In the genomic region with DNA sequence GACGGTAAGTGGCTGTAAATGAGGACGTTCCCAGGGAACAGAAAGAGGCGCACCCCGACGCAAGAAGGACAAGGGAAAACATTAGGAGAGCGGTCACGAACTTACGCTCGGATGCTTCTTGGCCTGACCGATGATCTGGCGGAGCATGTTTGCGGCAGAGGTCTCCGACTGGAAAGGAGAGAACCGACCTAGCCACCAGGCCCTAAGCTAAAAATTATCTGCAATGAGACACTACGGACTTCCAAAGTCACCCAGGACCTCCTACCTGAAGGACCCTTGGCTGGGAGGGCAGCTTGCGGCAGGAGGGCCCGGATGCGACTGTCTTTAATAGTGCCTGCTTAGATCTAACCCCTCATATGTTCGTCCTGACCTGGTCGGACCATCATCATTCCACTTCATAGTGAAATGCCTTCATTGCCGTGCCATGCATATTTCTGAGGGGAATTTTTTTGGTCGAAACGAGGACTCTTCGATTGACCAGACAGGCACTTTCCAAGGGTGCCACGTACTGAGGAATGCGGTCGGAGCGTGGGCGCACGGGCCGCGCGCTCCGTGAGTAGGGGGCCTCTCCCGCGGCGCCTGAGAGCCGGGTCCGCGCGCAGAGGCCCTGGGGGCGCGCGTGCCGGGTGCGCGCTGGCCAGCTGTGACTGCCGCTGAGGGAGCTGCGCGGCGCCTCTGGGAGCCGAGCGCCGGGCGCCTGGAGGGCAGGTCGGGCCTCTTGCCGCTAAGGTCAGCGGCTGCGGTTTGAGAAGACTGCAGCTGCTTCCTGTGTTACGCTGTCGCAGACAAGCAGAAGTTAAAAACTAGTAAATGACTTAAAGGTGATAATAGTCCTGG, we compare ENCODE assay signal across 1 cellular context.
TF ChIP-seq lines count a peak whose summit lies in the region.

No MANE protein-coding gene starts in this region.

TF ChIP-seq in K562, 482 proteins besides CTCF, POLR2A, EP300 and RAD21 (continued from another document and continues in another):
- TF ChIP-seq ZNF232 (CRISPR knock-in tag; IDR thresholded peaks at IDR 0.05) (peak; percentile 49; the same call in 1 of the 2 replicates), GTF2E2 (tag; IDR thresholded peaks at IDR 0.05) (peak; percentile 84; the same call in 1 of the 2 replicates), RBFOX2 (IDR thresholded peaks at IDR 0.05; ENCODE audit: low read depth, low read length) (peak; percentile 92), CBX2 (IDR thresholded peaks at IDR 0.05; ENCODE audit: insufficient read depth, low read length, poor library complexity, severe bottlenecking) (no peak), ILF3 (IDR thresholded peaks at IDR 0.05; ENCODE audit: borderline replicate concordance) (0 out of 2 replicates have a peak, but pooled peaks have one; percentile 49), ZBED1 (IDR thresholded peaks at IDR 0.05) (peak; percentile 53; the same call in 1 of the 2 replicates), EP400 (IDR thresholded peaks at IDR 0.05) (peak; percentile 91), NCOR1 (IDR thresholded peaks at IDR 0.05) (peak; percentile 76), ZNF644 (tag; IDR thresholded peaks at IDR 0.05; ENCODE audit: low read depth) (peak; percentile 93; the same call in 1 of the 2 replicates), MBD2 (IDR thresholded peaks at IDR 0.05; ENCODE audit: borderline replicate concordance, low read depth) (peak; percentile 60), POLR3G (IDR thresholded peaks at IDR 0.05; ENCODE audit: extremely low read depth, insufficient read length, insufficient replicate concordance) (no peak), SRSF1 (IDR thresholded peaks at IDR 0.05; ENCODE audit: low read depth, low read length) (no peak), ZNF717 (CRISPR knock-in tag; IDR thresholded peaks at IDR 0.05) (no peak), ILK (tag; IDR thresholded peaks at IDR 0.05; ENCODE audit: borderline replicate concordance, low read depth) (no peak)
- TF ChIP-seq, protein P1, sequence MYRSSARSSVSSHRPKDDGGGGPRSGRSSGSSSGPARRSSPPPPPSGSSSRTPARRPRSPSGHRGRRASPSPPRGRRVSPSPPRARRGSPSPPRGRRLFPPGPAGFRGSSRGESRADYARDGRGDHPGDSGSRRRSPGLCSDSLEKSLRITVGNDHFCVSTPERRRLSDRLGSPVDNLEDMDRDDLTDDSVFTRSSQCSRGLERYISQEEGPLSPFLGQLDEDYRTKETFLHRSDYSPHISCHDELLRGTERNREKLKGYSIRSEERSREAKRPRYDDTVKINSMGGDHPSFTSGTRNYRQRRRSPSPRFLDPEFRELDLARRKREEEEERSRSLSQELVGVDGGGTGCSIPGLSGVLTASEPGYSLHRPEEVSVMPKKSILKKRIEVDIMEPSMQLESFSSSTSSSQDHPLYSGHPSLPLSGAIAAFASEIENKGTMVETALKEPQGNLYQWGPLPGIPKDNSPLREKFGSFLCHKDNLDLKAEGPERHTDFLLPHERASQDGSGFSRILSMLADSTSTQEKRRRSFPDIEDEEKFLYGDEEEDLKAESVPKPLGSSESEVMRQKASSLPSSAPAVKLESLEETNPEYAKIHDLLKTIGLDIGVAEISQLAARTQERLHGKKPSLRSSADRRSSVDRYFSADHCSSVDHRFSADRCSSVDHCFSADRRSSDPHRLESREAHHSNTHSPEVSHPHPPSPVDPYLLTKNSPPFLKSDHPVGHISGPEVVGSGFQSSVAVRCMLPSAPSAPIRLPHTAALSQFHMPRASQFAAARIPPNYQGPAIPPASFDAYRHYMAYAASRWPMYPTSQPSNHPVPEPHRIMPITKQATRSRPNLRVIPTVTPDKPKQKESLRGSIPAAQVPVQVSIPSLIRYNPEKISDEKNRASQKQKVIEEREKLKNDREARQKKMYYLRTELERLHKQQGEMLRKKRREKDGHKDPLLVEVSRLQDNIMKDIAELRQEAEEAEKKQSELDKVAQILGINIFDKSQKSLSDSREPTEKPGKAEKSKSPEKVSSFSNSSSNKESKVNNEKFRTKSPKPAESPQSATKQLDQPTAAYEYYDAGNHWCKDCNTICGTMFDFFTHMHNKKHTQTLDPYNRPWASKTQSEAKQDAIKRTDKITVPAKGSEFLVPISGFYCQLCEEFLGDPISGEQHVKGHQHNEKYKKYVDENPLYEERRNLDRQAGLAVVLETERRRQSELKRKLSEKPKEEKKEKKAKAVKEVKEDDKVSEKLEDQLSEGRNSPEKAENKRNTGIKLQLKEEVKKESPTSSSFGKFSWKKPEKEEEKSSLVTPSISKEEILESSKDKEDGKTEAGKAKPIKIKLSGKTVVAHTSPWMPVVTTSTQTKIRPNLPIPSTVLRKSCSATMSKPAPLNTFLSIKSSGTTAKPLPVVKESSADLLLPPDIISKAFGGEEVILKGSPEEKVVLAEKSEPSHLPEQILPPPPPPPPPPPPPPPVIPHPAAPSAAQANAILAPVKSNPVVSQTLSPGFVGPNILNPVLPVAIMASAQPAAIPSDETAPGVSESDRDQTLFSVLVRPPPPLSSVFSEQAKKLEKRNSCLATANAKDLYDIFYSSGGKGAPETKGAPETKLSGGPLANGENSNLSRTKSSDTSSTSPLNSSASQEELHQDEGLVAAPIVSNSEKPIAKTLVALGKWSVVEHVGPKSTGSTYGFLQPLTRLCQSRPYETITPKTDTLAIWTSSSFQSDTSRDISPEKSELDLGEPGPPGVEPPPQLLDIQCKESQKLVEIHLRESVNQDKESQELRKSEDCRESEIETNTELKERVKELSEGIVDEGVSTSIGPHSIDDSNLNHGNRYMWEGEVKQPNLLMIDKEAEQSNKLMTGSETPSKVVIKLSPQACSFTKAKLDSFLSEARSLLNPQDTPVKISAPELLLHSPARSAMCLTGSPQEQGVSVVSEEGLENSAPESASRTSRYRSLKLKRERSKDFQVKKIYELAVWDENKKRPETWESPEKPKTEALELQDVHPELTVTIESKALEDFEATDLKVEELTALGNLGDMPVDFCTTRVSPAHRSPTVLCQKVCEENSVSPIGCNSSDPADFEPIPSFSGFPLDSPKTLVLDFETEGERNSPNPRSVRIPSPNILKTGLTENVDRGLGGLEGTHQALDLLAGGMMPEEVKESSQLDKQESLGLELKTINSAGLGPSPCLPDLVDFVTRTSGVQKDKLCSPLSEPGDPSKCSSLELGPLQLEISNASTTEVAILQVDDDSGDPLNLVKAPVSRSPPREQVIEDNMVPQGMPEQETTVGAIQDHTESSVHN (IDR thresholded peaks at IDR 0.05; ENCODE audit: borderline replicate concordance in 1 of 2, low read depth in 1 of 2), result 0 out of 4 replicates have a peak, but pooled peaks of 1 of the 2 experiments have one; percentile 24
- TF ChIP-seq, protein P2, sequence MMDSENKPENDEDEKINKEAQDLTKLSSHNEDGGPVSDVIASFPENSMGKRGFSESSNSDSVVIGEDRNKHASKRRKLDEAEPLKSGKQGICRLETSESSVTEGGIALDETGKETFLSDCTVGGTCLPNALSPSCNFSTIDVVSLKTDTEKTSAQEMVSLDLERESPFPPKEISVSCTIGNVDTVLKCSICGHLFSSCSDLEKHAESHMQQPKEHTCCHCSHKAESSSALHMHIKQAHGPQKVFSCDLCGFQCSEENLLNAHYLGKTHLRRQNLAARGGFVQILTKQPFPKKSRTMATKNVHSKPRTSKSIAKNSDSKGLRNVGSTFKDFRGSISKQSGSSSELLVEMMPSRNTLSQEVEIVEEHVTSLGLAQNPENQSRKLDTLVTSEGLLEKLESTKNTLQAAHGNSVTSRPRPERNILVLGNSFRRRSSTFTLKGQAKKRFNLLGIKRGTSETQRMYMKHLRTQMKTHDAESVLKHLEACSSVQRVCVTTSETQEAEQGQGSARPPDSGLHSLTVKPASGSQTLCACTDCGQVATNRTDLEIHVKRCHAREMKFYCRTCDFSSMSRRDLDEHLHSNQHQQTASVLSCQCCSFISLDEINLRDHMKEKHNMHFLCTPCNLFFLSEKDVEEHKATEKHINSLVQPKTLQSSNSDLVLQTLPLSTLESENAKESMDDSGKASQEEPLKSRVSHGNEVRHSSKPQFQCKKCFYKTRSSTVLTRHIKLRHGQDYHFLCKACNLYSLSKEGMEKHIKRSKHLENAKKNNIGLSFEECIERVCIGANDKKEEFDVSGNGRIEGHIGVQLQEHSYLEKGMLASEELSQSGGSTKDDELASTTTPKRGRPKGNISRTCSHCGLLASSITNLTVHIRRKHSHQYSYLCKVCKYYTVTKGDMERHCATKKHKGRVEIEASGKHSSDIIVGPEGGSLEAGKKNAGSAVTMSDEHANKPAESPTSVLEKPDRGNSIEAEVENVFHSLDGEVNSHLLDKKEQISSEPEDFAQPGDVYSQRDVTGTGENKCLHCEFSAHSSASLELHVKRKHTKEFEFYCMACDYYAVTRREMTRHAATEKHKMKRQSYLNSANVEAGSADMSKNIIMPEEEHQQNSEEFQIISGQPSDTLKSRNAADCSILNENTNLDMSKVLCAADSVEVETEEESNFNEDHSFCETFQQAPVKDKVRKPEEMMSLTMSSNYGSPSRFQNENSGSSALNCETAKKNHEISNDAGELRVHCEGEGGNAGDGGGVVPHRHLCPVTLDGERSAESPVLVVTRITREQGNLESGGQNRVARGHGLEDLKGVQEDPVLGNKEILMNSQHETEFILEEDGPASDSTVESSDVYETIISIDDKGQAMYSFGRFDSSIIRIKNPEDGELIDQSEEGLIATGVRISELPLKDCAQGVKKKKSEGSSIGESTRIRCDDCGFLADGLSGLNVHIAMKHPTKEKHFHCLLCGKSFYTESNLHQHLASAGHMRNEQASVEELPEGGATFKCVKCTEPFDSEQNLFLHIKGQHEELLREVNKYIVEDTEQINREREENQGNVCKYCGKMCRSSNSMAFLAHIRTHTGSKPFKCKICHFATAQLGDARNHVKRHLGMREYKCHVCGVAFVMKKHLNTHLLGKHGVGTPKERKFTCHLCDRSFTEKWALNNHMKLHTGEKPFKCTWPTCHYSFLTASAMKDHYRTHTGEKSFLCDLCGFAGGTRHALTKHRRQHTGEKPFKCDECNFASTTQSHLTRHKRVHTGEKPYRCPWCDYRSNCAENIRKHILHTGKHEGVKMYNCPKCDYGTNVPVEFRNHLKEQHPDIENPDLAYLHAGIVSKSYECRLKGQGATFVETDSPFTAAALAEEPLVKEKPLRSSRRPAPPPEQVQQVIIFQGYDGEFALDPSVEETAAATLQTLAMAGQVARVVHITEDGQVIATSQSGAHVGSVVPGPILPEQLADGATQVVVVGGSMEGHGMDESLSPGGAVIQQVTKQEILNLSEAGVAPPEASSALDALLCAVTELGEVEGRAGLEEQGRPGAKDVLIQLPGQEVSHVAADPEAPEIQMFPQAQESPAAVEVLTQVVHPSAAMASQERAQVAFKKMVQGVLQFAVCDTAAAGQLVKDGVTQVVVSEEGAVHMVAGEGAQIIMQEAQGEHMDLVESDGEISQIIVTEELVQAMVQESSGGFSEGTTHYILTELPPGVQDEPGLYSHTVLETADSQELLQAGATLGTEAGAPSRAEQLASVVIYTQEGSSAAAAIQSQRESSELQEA (IDR thresholded peaks at IDR 0.05; ENCODE audit: low read depth), result no peak
- TF ChIP-seq, protein P3, sequence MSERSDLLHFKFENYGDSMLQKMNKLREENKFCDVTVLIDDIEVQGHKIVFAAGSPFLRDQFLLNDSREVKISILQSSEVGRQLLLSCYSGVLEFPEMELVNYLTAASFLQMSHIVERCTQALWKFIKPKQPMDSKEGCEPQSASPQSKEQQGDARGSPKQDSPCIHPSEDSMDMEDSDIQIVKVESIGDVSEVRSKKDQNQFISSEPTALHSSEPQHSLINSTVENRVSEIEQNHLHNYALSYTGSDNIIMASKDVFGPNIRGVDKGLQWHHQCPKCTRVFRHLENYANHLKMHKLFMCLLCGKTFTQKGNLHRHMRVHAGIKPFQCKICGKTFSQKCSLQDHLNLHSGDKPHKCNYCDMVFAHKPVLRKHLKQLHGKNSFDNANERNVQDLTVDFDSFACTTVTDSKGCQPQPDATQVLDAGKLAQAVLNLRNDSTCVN (CRISPR knock-in tag; IDR thresholded peaks at IDR 0.05), result peak; percentile 75; the same call in 1 of the 2 replicates
- TF ChIP-seq, protein P4, sequence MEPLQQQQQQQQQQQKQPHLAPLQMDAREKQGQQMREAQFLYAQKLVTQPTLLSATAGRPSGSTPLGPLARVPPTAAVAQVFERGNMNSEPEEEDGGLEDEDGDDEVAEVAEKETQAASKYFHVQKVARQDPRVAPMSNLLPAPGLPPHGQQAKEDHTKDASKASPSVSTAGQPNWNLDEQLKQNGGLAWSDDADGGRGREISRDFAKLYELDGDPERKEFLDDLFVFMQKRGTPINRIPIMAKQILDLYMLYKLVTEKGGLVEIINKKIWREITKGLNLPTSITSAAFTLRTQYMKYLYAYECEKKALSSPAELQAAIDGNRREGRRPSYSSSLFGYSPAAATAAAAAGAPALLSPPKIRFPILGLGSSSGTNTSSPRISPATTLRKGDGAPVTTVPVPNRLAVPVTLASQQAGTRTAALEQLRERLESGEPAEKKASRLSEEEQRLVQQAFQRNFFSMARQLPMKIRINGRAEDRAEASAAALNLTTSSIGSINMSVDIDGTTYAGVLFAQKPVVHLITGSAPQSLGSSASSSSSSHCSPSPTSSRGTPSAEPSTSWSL (CRISPR knock-in tag; IDR thresholded peaks at IDR 0.05; ENCODE audit: borderline replicate concordance), result no peak
- TF ChIP-seq, protein P5, sequence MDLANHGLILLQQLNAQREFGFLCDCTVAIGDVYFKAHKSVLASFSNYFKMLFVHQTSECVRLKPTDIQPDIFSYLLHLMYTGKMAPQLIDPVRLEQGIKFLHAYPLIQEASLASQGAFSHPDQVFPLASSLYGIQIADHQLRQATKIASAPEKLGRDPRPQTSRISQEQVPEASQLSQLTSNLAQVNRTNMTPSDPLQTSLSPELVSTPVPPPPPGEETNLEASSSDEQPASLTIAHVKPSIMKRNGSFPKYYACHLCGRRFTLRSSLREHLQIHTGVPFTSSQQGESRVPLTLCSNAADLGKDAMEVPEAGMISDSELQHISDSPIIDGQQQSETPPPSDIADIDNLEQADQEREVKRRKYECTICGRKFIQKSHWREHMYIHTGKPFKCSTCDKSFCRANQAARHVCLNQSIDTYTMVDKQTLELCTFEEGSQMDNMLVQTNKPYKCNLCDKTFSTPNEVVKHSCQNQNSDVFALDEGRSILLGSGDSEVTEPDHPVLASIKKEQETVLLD (IDR thresholded peaks at IDR 0.05), result no peak
- TF ChIP-seq, protein P6, sequence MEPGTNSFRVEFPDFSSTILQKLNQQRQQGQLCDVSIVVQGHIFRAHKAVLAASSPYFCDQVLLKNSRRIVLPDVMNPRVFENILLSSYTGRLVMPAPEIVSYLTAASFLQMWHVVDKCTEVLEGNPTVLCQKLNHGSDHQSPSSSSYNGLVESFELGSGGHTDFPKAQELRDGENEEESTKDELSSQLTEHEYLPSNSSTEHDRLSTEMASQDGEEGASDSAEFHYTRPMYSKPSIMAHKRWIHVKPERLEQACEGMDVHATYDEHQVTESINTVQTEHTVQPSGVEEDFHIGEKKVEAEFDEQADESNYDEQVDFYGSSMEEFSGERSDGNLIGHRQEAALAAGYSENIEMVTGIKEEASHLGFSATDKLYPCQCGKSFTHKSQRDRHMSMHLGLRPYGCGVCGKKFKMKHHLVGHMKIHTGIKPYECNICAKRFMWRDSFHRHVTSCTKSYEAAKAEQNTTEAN (CRISPR knock-in tag; IDR thresholded peaks at IDR 0.05), result no peak
- TF ChIP-seq, protein P7, sequence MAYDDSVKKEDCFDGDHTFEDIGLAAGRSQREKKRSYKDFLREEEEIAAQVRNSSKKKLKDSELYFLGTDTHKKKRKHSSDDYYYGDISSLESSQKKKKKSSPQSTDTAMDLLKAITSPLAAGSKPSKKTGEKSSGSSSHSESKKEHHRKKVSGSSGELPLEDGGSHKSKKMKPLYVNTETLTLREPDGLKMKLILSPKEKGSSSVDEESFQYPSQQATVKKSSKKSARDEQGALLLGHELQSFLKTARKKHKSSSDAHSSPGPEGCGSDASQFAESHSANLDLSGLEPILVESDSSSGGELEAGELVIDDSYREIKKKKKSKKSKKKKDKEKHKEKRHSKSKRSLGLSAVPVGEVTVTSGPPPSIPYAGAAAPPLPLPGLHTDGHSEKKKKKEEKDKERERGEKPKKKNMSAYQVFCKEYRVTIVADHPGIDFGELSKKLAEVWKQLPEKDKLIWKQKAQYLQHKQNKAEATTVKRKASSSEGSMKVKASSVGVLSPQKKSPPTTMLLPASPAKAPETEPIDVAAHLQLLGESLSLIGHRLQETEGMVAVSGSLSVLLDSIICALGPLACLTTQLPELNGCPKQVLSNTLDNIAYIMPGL (CRISPR knock-in tag; IDR thresholded peaks at IDR 0.05), result no peak
